1 cellular context compared by ENCODE assay signal in genomic region chr15:39416258-39416657, GRCh38.
TF ChIP-seq lines count a peak whose summit lies in the region.

No MANE protein-coding gene starts in this region.

TF ChIP-seq in K562, 482 proteins besides CTCF, POLR2A, EP300 and RAD21:
- TF ChIP-seq CREM (IDR thresholded peaks at IDR 0.05; ENCODE audit: low read depth), result no peak
- no peak for TF ChIP-seq PTBP1 (IDR thresholded peaks at IDR 0.05; ENCODE audit: low read depth, low read length)
- peak; percentile 85; the same call in 1 of the 2 replicates for TF ChIP-seq CBX5 (IDR thresholded peaks at IDR 0.05; ENCODE audit: borderline replicate concordance, low read depth)
- TF ChIP-seq CBX3 (IDR thresholded peaks at IDR 0.05; ENCODE audit: borderline replicate concordance in 1 of 2, low read length in 2 of 2), result peak in 1 of 2 experiments; percentile 90; a peak in 2 of 3 replicates
